In the genomic region with DNA sequence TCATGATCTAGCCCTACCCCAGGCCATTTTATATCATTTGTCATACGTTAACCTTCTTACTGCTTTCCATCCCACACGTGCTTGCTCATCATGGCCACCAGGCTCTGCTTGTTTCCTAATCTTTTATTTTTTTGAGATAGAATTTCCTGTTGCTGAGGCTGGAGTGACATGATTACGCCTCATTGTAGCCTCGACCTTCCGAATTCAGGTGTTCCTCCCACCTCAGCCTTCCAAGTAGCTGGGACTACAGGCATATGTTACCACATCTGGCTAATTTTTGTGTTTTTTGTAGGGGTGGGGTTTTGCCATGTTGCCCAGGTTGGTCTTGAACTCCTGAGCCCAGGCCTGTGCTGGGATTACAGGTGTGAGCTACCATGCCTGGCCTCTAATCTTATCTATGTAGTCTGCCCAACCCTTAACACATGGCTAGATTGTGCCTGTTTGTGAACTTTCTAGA, we compare ENCODE assay signal across 15 cellular contexts. TPM values are rescaled to one million over a fixed set of nuclear protein-coding genes. Genes with fewer than 3 reads are reported as not detected.
DNase-seq lines count a peak whose midpoint lies in the region; ATAC-seq and TF ChIP-seq lines count a peak whose summit lies in the region.
"Had no signal": no experiment of that assay in that cellular context is flagged by ENCODE, and none has a peak within 500 bp of the region (broad histone marks: within the 10 kb centered on the region; RNA-seq: fewer than 3 reads in every experiment).

No MANE protein-coding gene starts in this region.

- WGBS in endodermal cell (ENCODE audit: insufficient coverage in 1 of 2, insufficient read length in 1 of 2), 2 experiments: 60 to 95% methylated on average over 1 to 5 of the region's 5 CpGs

- POLR2A ChIA-PET in HEK293 (lab: Yijun Ruan, JAX): no interaction called here

- no peaks in the 10 kb centered on the region for H3K4me1 ChIP-seq in HEK293 (ENCODE audit: control insufficient read depth, insufficient read depth, low read length)
- H3K4me1 ChIP-seq in endodermal cell (ENCODE audit: control insufficient read depth, insufficient read depth, low read length): no peaks in the 10 kb centered on the region
- H3K4me1 ChIP-seq in osteoblast (ENCODE audit: insufficient read depth, low read length): peaks cover 40% of the 10 kb centered on the region

- no peak overlapping the region for H3K27ac ChIP-seq in HEK293 (ENCODE audit: extremely low read depth, low read depth, low read length)
- peak overlapping the region; percentile 42 for H3K27ac ChIP-seq in SK-N-MC
- H3K27ac ChIP-seq in endodermal cell (ENCODE audit: low read depth, low read length): no peak overlapping the region
- H3K27ac ChIP-seq in osteoblast (ENCODE audit: low read depth, low read length): peak overlapping the region; percentile 32
- H3K27ac ChIP-seq: psoas muscle had no signal

- H3K9me3 ChIP-seq in HEK293 (ENCODE audit: control insufficient read depth, insufficient read depth, low read depth, low read length): no peaks in the 10 kb centered on the region
- no peaks in the 10 kb centered on the region for H3K9me3 ChIP-seq in SK-N-MC (ENCODE audit: low read depth, low read length)
- H3K9me3 ChIP-seq in endodermal cell (ENCODE audit: control insufficient read depth, low read length): no peaks in the 10 kb centered on the region
- H3K9me3 ChIP-seq in osteoblast (ENCODE audit: low read depth, low read length): no peaks in the 10 kb centered on the region
- H3K9me3 ChIP-seq: psoas muscle, testis had no signal

- H3K36me3 Mint-ChIP-seq in endodermal cell (ENCODE audit: low read depth): peaks cover 17% of the 10 kb centered on the region
- peaks cover 47% of the 10 kb centered on the region for H3K36me3 Mint-ChIP-seq in Calu3 (ENCODE audit: insufficient read depth, unreplicated experiment)

- no peak overlapping the region for H3K27ac Mint-ChIP-seq in endodermal cell
- no peak overlapping the region for H3K27ac Mint-ChIP-seq in Calu3 (ENCODE audit: unreplicated experiment)
- H3K27ac Mint-ChIP-seq: mesothelial cell of epicardium had no signal

- no peak for DNase-seq in SK-N-MC (ENCODE audit: low read depth, low spot score)
- no peak for DNase-seq in endodermal cell
- no peak for DNase-seq in osteoblast (ENCODE audit: insufficient read length, low spot score, missing footprints)
- DNase-seq in Calu3: no peak
- DNase-seq: activated CD4-positive, alpha-beta T cell treated with anti-CD3 and anti-CD28 coated beads, Interleukin-2, amount 50 U/mL, for 4 hours; GOT3; hippocampal formation; NCI-H2029 treated with DMSO at 0.1 percent for 48 hours; psoas muscle; testis had no signal

- no peak overlapping the region for H2AFZ ChIP-seq in osteoblast (ENCODE audit: low read length)

- TF ChIP-seq CTCF in HEK293 (tag by site-specific recombination; IDR thresholded peaks at IDR 0.05) (no peak), endodermal cell (conservative IDR thresholded peaks at IDR 0.05) (peak; percentile 37), osteoblast (IDR thresholded peaks at IDR 0.05; ENCODE audit: extremely low read depth, low read depth, low read length) (no peak), Calu3 (IDR thresholded peaks at IDR 0.05; ENCODE audit: unreplicated experiment) (no peak)

- CTCF ChIA-PET in HEK293 (lab: Yijun Ruan, JAX) (interaction anchor here (1.1 kb wide), 1 partner anchor 49 kb away, joined by 3 read pairs; no protein-coding TSS in a partner anchor), Calu3 (lab: Charles Lee) (no interaction called here)

- H3K4me3 Mint-ChIP-seq in endodermal cell (no peak overlapping the region), Calu3 (ENCODE audit: low read depth, unreplicated experiment) (no peak overlapping the region)
- H3K4me3 Mint-ChIP-seq: activated naive CD4-positive, alpha-beta T cell treated with anti-CD3 and anti-CD28 coated beads, Interleukin-2, amount 50 U/mL, for 24 hours; mesothelial cell of epicardium had no signal

- intact Hi-C loops in Calu3 (cut with micrococcal nuclease; ENCODE audit: unreplicated experiment): loop anchor here (5.0 kb wide), 1 partner anchor 67 kb away; a partner anchor contains a TSS

- H3K79me2 ChIP-seq in osteoblast (ENCODE audit: insufficient read depth, low read length): peaks cover 83% of the 10 kb centered on the region

- peak overlapping the region; percentile 85 for H3K4me2 ChIP-seq in osteoblast (ENCODE audit: insufficient read depth, low read length)

- H3K27me3 ChIP-seq in endodermal cell (ENCODE audit: control insufficient read depth, insufficient read depth, low read length, poor library complexity, severe bottlenecking) (no peaks in the 10 kb centered on the region), osteoblast (ENCODE audit: insufficient read depth, low read length) (no peaks in the 10 kb centered on the region)
- H3K27me3 ChIP-seq: testis had no signal

- no peaks in the 10 kb centered on the region for H3K27me3 Mint-ChIP-seq in endodermal cell (ENCODE audit: insufficient read depth)
- H3K27me3 Mint-ChIP-seq in Calu3 (ENCODE audit: unreplicated experiment): no peaks in the 10 kb centered on the region
- H3K27me3 Mint-ChIP-seq: activated naive CD4-positive, alpha-beta T cell treated with anti-CD3 and anti-CD28 coated beads, Interleukin-2, amount 50 U/mL, for 24 hours had no signal

- ATAC-seq in HG03039 (IDR thresholded peaks at IDR 0.05; ENCODE audit: unreplicated experiment) (no peak), GM21360 (IDR thresholded peaks at IDR 0.05; ENCODE audit: unreplicated experiment) (no peak)
- ATAC-seq: psoas muscle had no signal

- no peak overlapping the region for H3K4me3 ChIP-seq in HEK293 (ENCODE audit: low read depth, low read length)
- peak overlapping the region; percentile 91 for H3K4me3 ChIP-seq in SK-N-MC
- no peak overlapping the region for H3K4me3 ChIP-seq in endodermal cell (ENCODE audit: low read length)
- peak overlapping the region; percentile 91 for H3K4me3 ChIP-seq in osteoblast (ENCODE audit: insufficient read depth, low read length)
- H3K4me3 ChIP-seq: psoas muscle, testis had no signal

- H3K4me1 Mint-ChIP-seq in endodermal cell (peaks cover 26% of the 10 kb centered on the region), Calu3 (ENCODE audit: low read depth, unreplicated experiment) (peaks cover 48% of the 10 kb centered on the region)

- BruUV-seq in Calu3 (replicated peaks; lab: Mats Ljungman, UMichigan): no TSS peak

- H3K36me3 ChIP-seq in HEK293 (ENCODE audit: control insufficient read depth in 2 of 2, insufficient read depth in 1 of 2, low read length in 2 of 2): peaks cover 16 to 35% of the 10 kb centered on the region in 2 experiments
- peaks cover 60% of the 10 kb centered on the region for H3K36me3 ChIP-seq in SK-N-MC (ENCODE audit: insufficient read depth, low read length)
- peaks cover 14% of the 10 kb centered on the region for H3K36me3 ChIP-seq in endodermal cell (ENCODE audit: control insufficient read depth, insufficient read depth, low read length)
- H3K36me3 ChIP-seq in osteoblast (ENCODE audit: insufficient read depth, low read length): peaks cover 43% of the 10 kb centered on the region

- H4K20me1 ChIP-seq in osteoblast (ENCODE audit: insufficient read depth, low read length): peaks cover 48% of the 10 kb centered on the region

- no peaks in the 10 kb centered on the region for H3K9me3 Mint-ChIP-seq in endodermal cell
- H3K9me3 Mint-ChIP-seq in Calu3 (ENCODE audit: low read depth, unreplicated experiment): no peaks in the 10 kb centered on the region
- H3K9me3 Mint-ChIP-seq: activated naive CD4-positive, alpha-beta T cell treated with anti-CD3 and anti-CD28 coated beads, Interleukin-2, amount 50 U/mL, for 24 hours; mesothelial cell of epicardium had no signal

- peak overlapping the region; percentile 88 for H3K9ac ChIP-seq in SK-N-MC (ENCODE audit: insufficient read length)
- H3K9ac ChIP-seq in endodermal cell (ENCODE audit: extremely low read depth, low read length, poor library complexity, severe bottlenecking): no peak overlapping the region

TF ChIP-seq in HEK293, 187 proteins besides CTCF, POLR2A, EP300 and RAD21:
- no peak for TF ChIP-seq ZNF530 (tag by site-specific recombination; IDR thresholded peaks at IDR 0.05; ENCODE audit: low read depth)
- no peak for TF ChIP-seq BCL11B (tag by site-specific recombination; IDR thresholded peaks at IDR 0.05; ENCODE audit: low read depth)
- TF ChIP-seq YY2 (tag by site-specific recombination; IDR thresholded peaks at IDR 0.05): no peak
- TF ChIP-seq ZNF776 (tag by site-specific recombination; IDR thresholded peaks at IDR 0.05; ENCODE audit: borderline replicate concordance): no peak
- no peak for TF ChIP-seq ZNF175 (tag by site-specific recombination; IDR thresholded peaks at IDR 0.05)
- TF ChIP-seq ZBTB17 (tag by site-specific recombination; IDR thresholded peaks at IDR 0.05): 0 out of 2 replicates have a peak, but pooled peaks have one; percentile 21
- 0 out of 2 replicates have a peak, but pooled peaks have one; percentile 34 for TF ChIP-seq SCRT1 (tag by site-specific recombination; IDR thresholded peaks at IDR 0.05; ENCODE audit: borderline replicate concordance)
- TF ChIP-seq, protein P1, sequence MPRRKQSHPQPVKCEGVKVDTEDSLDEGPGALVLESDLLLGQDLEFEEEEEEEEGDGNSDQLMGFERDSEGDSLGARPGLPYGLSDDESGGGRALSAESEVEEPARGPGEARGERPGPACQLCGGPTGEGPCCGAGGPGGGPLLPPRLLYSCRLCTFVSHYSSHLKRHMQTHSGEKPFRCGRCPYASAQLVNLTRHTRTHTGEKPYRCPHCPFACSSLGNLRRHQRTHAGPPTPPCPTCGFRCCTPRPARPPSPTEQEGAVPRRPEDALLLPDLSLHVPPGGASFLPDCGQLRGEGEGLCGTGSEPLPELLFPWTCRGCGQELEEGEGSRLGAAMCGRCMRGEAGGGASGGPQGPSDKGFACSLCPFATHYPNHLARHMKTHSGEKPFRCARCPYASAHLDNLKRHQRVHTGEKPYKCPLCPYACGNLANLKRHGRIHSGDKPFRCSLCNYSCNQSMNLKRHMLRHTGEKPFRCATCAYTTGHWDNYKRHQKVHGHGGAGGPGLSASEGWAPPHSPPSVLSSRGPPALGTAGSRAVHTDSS (tag by site-specific recombination; IDR thresholded peaks at IDR 0.05): no peak
- TF ChIP-seq ZNF155 (tag by site-specific recombination; IDR thresholded peaks at IDR 0.05): no peak

RNA-seq across cellular contexts. Expression of a gene that starts 3.3 kb away (rescaled TPM):
- 10 to 100 TPM; 36.4 to 39.4 TPM for total RNA-seq in endodermal cell
- 33.2 TPM for polyA plus RNA-seq in endodermal cell (2013, experiment 1 of 2)
- 34.8 TPM for polyA plus RNA-seq in endodermal cell (2013, experiment 2 of 2)
- 113 and 141 TPM in 2 replicates for total RNA-seq in osteoblast
- 40.8 and 47.2 TPM in 2 replicates for total RNA-seq in Calu3 (2022)

Comparison
In these comparisons a context has a peak if more than half of its experiments do, and no peak if none do; other contexts are left out.
1. H3K27ac ChIP-seq: peak in SK-N-MC (single experiment) and osteoblast (single experiment); none in HEK293 (single experiment) and endodermal cell (single experiment).
2. H3K4me3 ChIP-seq: peak in SK-N-MC (single experiment) and osteoblast (single experiment); none in HEK293 (single experiment) and endodermal cell (single experiment).